In the genomic region with DNA sequence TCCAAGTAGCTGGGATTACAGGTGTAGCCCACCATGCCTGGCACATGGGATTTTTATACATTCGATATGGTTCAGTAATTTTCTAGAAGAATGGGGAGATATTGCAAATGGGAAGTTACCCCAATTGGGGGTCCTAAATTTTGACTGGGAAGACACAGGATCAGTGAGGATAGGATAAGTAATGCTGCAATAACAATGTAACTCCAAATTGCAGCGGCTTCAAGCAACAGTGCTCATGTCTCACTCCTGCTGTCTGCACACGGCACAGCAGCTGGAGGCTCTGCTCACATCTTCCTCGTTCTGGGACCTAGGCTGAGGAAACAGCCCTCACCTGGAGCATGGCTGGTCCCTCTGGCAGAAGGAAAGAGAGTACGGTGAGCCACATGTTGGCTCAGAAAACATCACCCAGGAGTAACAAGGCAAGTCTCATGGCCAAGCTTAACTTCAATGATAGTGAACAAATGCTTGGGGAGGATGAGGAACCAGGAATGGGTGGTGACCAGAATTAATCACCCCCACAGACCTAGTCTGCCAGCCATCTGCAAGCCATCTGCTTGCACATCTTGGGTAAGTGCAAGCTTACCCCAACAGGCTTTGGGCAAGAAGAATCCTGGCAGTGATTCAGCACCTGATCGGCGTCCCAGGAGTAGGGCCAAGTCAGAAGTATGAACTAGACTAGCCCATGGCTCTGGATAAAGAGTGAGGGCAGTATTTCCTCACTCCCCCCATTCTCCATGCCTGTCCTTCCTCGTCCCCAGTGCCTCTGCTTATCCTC, we compare ENCODE assay signal across 13 cellular contexts.
DNase-seq lines count a peak whose midpoint lies in the region; ATAC-seq and TF ChIP-seq lines count a peak whose summit lies in the region.
"Had no signal": no experiment of that assay in that cellular context is flagged by ENCODE, and none has a peak within 500 bp of the region (broad histone marks: within the 10 kb centered on the region; RNA-seq: fewer than 3 reads in every experiment).

No MANE protein-coding gene starts in this region.

- ATAC-seq in Right ventricle myocardium superior (ENCODE audit: poor library complexity), result no peak
- ATAC-seq: left lung, psoas muscle had no signal

- CTCF ChIA-PET in GM10248 (lab: Yijun Ruan, JAX), result no interaction called here

- in situ Hi-C loops in astrocyte of the cerebellum (cut with HindIII; ENCODE audit: low sequenced_read_pairs), result no loop called here

- intact Hi-C loops in Right ventricle myocardium superior (cut with DNase I), result no loop called here

- H3K4me3 ChIP-seq in astrocyte of the cerebellum (ENCODE audit: low read depth, low read length), result no peak overlapping the region
- H3K4me3 ChIP-seq: hepatocyte, left lung, psoas muscle had no signal

- DNase-seq in AG20443 (ENCODE audit: low spot score) (peak; percentile 86), HS-5 (ENCODE audit: low read depth) (peak; percentile 82), astrocyte of the cerebellum (ENCODE audit: low read depth) (peak; percentile 9), islet precursor cell (peak; percentile 37), GOT3 (lab: John Stamatoyannopoulos, UW) (no peak), GM10248 (ENCODE audit: extremely low spot score) (no peak), Right ventricle myocardium superior (no peak), NCI-H345 (lab: John Stamatoyannopoulos, UW) (no peak)
- DNase-seq: activated CD4-positive, CD25-positive, alpha-beta regulatory T cell treated with anti-CD3 and anti-CD28 coated beads, Interleukin-2, amount 50 U/mL, for 72 hours; left lung; psoas muscle; stimulated activated CD4-positive, alpha-beta T cell treated with anti-CD3 and anti-CD28 coated beads, Interleukin-15, amount 100 ng/mL, for 24 hours had no signal

- POLR2A ChIA-PET in GM10248 (lab: Yijun Ruan, JAX), result no interaction called here

- TF ChIP-seq CTCF in astrocyte of the cerebellum (IDR thresholded peaks at IDR 0.05; ENCODE audit: low read depth, low read length, missing control alignments), result no peak
- no peak for TF ChIP-seq CTCF in GM10248 (IDR thresholded peaks at IDR 0.05; ENCODE audit: control extremely low read depth, extremely low read depth, low read depth, missing control alignments)

Comparison
In these comparisons a context has a peak if more than half of its experiments do, and no peak if none do; other contexts are left out.
1. DNase-seq: peak in AG20443 (single experiment), HS-5 (single experiment), astrocyte of the cerebellum (single experiment) and islet precursor cell (single experiment); none in GOT3 (single experiment), GM10248 (single experiment), Right ventricle myocardium superior (single experiment) and NCI-H345 (single experiment).